In the genomic region with DNA sequence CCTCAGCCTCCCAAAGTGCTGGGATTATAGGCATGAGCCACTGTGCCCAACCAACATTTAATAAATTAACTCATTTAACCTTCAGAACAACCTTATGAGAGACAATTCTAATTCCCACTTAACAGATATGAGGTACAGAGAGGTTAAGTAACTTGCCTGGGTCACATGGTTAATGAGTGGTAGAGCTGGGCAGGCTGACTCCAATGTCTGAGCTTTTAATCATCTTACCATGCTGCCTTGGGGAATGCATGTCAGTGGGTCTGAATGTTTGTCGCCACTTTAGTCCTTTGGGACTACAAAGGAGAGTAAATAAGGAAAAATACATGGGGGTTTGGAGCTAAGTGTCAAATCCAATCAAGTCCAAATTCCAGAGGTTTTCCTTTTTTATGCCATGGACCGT, we compare ENCODE assay signal across 20 cellular contexts. TPM values are rescaled to one million over a fixed set of nuclear protein-coding genes. Genes with fewer than 3 reads are reported as not detected.
A peak's percentile ranks its signal among the peaks of the same experiment; 100 is the strongest.
DNase-seq lines count a peak whose midpoint lies in the region; ATAC-seq and TF ChIP-seq lines count a peak whose summit lies in the region.
"Had no signal": no experiment of that assay in that cellular context is flagged by ENCODE, and none has a peak within 500 bp of the region (broad histone marks: within the 10 kb centered on the region; RNA-seq: fewer than 3 reads in every experiment).

No MANE protein-coding gene starts in this region.

- H3K79me2 ChIP-seq in trophoblast cell (ENCODE audit: control insufficient read depth, insufficient read depth, low read length, poor library complexity) = no peaks in the 10 kb centered on the region
- no peaks in the 10 kb centered on the region for H3K79me2 ChIP-seq in H9 (ENCODE audit: insufficient read depth, low read length)

- no peak overlapping the region for H3K56ac ChIP-seq in H9 (ENCODE audit: insufficient read length, low read depth, low read length)

- H3K9ac ChIP-seq in trophoblast cell (ENCODE audit: low read length) = no peak overlapping the region
- no peak overlapping the region for H3K9ac ChIP-seq in H9 (ENCODE audit: extremely low read depth, insufficient read length, low read length)
- no peak overlapping the region for H3K9ac ChIP-seq in neuronal stem cell (ENCODE audit: low read depth, low read length, poor library complexity)

- no peak overlapping the region for H4K12ac ChIP-seq in trophoblast cell (ENCODE audit: low read depth, low read length)

- H3K4me3 Mint-ChIP-seq in H9 = no peak overlapping the region
- no peak overlapping the region for H3K4me3 Mint-ChIP-seq in stimulated activated memory B cell treated with anti-CD40 and anti-IgM and Interleukin-4, amounts not matched to agents 10 μg/mL and 1 μg/mL and 100 μg/mL, for 72 hours

- H3K27me3 ChIP-seq in trophoblast cell (ENCODE audit: insufficient read depth, low read length) (no peaks in the 10 kb centered on the region), H9 (ENCODE audit: insufficient read depth, low read length) (no peaks in the 10 kb centered on the region), neuronal stem cell (ENCODE audit: control insufficient read depth in 3 of 3, insufficient read depth in 3 of 3, low read depth in 1 of 3, low read length in 3 of 3) (no peaks in the 10 kb centered on the region)

- H3K4me2 ChIP-seq in trophoblast cell (ENCODE audit: low read length) (no peak overlapping the region), H9 (ENCODE audit: insufficient read depth, insufficient read length, low read length) (no peak overlapping the region), neuronal stem cell (ENCODE audit: insufficient read depth, low read length, poor library complexity, severe bottlenecking) (no peak overlapping the region)

- no peaks in the 10 kb centered on the region for H4K20me1 ChIP-seq in H9 (ENCODE audit: control insufficient read depth, insufficient read depth, insufficient read length)

- H4K8ac ChIP-seq in trophoblast cell (ENCODE audit: low read depth, low read length) (no peak overlapping the region), H9 (replicated peaks; ENCODE audit: insufficient read length, low read depth, low read length) (no peak overlapping the region), neuronal stem cell (ENCODE audit: low read depth, low read length) (no peak overlapping the region)

- H2BK20ac ChIP-seq in H9 (ENCODE audit: low read depth, low read length, poor library complexity, severe bottlenecking) = no peak overlapping the region

- DNase-seq in D341Med (ENCODE audit: low spot score) (peak; percentile 77), M059J (ENCODE audit: low read depth) (peak; percentile 30), amniotic epithelial cell (ENCODE audit: low read depth) (peak; percentile 72), trophoblast cell (peak; percentile 5 to 54), AG08395 (ENCODE audit: low spot score) (no peak), H9 (no peak), neuronal stem cell (ENCODE audit: low spot score) (no peak)
- DNase-seq: 8988T; DMS79; KG1; NCI-H1092 treated with DMSO at 0.1 percent for 48 hours; NCI-H1436 treated with DMSO at 0.1 percent for 48 hours; NCI-H1930; NCI-H510A; NK-92 treated with Interleukin-12 subunit alpha and Interleukin-12 subunit beta, amount 100 ng/mL, for 24 hours; SHP77 treated with DMSO at 0.1 percent for 48 hours had no signal

- no peak overlapping the region for H3K23ac ChIP-seq in trophoblast cell (ENCODE audit: low read length)
- H3K23ac ChIP-seq in H9 (ENCODE audit: insufficient read length, low read depth, low read length) = no peak overlapping the region
- no peak overlapping the region for H3K23ac ChIP-seq in neuronal stem cell (ENCODE audit: low read depth, low read length, poor library complexity)

- H2BK12ac ChIP-seq in trophoblast cell (ENCODE audit: low read length) = no peak overlapping the region
- no peak overlapping the region for H2BK12ac ChIP-seq in H9 (ENCODE audit: insufficient read length, low read depth, low read length)
- H2BK12ac ChIP-seq in neuronal stem cell (ENCODE audit: low read length) = no peak overlapping the region

- H3K9me3 Mint-ChIP-seq in H9 = peaks cover 3 to 6% of the 10 kb centered on the region in 2 experiments; a peak in 3 of 5 replicates
- no peaks in the 10 kb centered on the region for H3K9me3 Mint-ChIP-seq in stimulated activated memory B cell treated with anti-CD40 and anti-IgM and Interleukin-4, amounts not matched to agents 10 μg/mL and 1 μg/mL and 100 μg/mL, for 72 hours

- H2AK5ac ChIP-seq in trophoblast cell (ENCODE audit: low read length) (no peak overlapping the region), H9 (ENCODE audit: insufficient read length, low read length) (no peak overlapping the region), neuronal stem cell (ENCODE audit: low read depth, low read length) (no peak overlapping the region)

- no peak overlapping the region for H3T11ph ChIP-seq in H9 (ENCODE audit: low read length)

- H2AFZ ChIP-seq in trophoblast cell (ENCODE audit: insufficient read depth, low read length, poor library complexity) (no peak overlapping the region), H9 (ENCODE audit: low read length) (no peak overlapping the region), neuronal stem cell (ENCODE audit: low read length) (no peak overlapping the region)

- H3K23me2 ChIP-seq in H9 (ENCODE audit: insufficient read length, low read depth, low read length, poor library complexity, severe bottlenecking) = no peaks in the 10 kb centered on the region

- H3K36me3 Mint-ChIP-seq in H9 (ENCODE audit: insufficient read depth in 1 of 3, low read depth in 3 of 3) = peaks cover 3 to 13% (median 9%) of the 10 kb centered on the region in 3 experiments
- H3K36me3 Mint-ChIP-seq in stimulated activated memory B cell treated with anti-CD40 and anti-IgM and Interleukin-4, amounts not matched to agents 10 μg/mL and 1 μg/mL and 100 μg/mL, for 72 hours = peaks cover 9% of the 10 kb centered on the region

- no CpG with 5 or more reads among the region's 2 CpGs for WGBS in trophoblast cell (ENCODE audit: extremely low coverage, insufficient coverage, insufficient read length)
- no CpG with 5 or more reads among the region's 2 CpGs for WGBS in H9 (ENCODE audit: extremely low coverage, insufficient read length, low lambda C conversion rate)
- WGBS in neuronal stem cell (ENCODE audit: extremely low coverage in 2 of 2, insufficient read length in 2 of 2, insufficient replicate concordance in 1 of 2), 2 donors = no CpG with 5 or more reads among the region's 2 CpGs

- no peak overlapping the region for H3K14ac ChIP-seq in trophoblast cell (ENCODE audit: low read length)
- no peak overlapping the region for H3K14ac ChIP-seq in H9 (ENCODE audit: insufficient read depth, low read length)
- no peak overlapping the region for H3K14ac ChIP-seq in neuronal stem cell (ENCODE audit: low read length)

- TF ChIP-seq CTCF in H9 (conservative IDR thresholded peaks at IDR 0.05) = no peak

- no peaks in the 10 kb centered on the region for H3K27me3 Mint-ChIP-seq in H9 (ENCODE audit: low read depth)
- no peaks in the 10 kb centered on the region for H3K27me3 Mint-ChIP-seq in stimulated activated memory B cell treated with anti-CD40 and anti-IgM and Interleukin-4, amounts not matched to agents 10 μg/mL and 1 μg/mL and 100 μg/mL, for 72 hours

- no peak overlapping the region for H2BK15ac ChIP-seq in H9 (ENCODE audit: low read depth, low read length)
- no peak overlapping the region for H2BK15ac ChIP-seq in neuronal stem cell (ENCODE audit: low read length)

- ATAC-seq in stimulated activated memory B cell treated with anti-CD40 and anti-IgM and Interleukin-4, amounts not matched to agents 10 μg/mL and 1 μg/mL and 100 μg/mL, for 72 hours = no peak

- no peak overlapping the region for H3K4ac ChIP-seq in trophoblast cell (ENCODE audit: low read depth, low read length)
- no peak overlapping the region for H3K4ac ChIP-seq in H9 (ENCODE audit: low read depth, low read length)
- H3K4ac ChIP-seq in neuronal stem cell (ENCODE audit: low read length) = no peak overlapping the region

- H3K9me3 ChIP-seq in trophoblast cell (ENCODE audit: insufficient read depth, low read depth, low read length) (no peaks in the 10 kb centered on the region), H9 (ENCODE audit: control insufficient read depth, low read depth, low read length) (no peaks in the 10 kb centered on the region), neuronal stem cell (replicated peaks in 1 of 2; ENCODE audit: control insufficient read depth in 2 of 2, insufficient read depth in 1 of 2, low read depth in 1 of 2, low read length in 2 of 2) (peaks cover 5 to 8% of the 10 kb centered on the region in 2 donors)

- H3K4me1 ChIP-seq in trophoblast cell (ENCODE audit: control insufficient read depth in 1 of 2, insufficient read depth in 2 of 2, low read length in 2 of 2) = no peaks in the 10 kb centered on the region
- no peaks in the 10 kb centered on the region for H3K4me1 ChIP-seq in H9 (ENCODE audit: insufficient read depth, low read length)
- no peaks in the 10 kb centered on the region for H3K4me1 ChIP-seq in neuronal stem cell (ENCODE audit: control insufficient read depth in 2 of 2, insufficient read depth in 1 of 2, low read depth in 1 of 2, low read length in 2 of 2)

- H3K4me3 ChIP-seq in trophoblast cell (ENCODE audit: low read depth, low read length) = no peak overlapping the region
- H3K4me3 ChIP-seq in neuronal stem cell (ENCODE audit: low read length in 2 of 2) = no peak overlapping the region
- H3K4me3 ChIP-seq: SK-N-MC had no signal

- no peak overlapping the region for H4K91ac ChIP-seq in trophoblast cell (ENCODE audit: low read depth, low read length)
- H4K91ac ChIP-seq in H9 (ENCODE audit: insufficient read length, low read depth, low read length) = no peak overlapping the region
- H4K91ac ChIP-seq in neuronal stem cell (ENCODE audit: low read depth, low read length, poor library complexity) = no peak overlapping the region

- H3K27ac ChIP-seq in trophoblast cell (ENCODE audit: low read depth, low read length) (no peak overlapping the region), H9 (ENCODE audit: insufficient read length, low read depth, low read length) (no peak overlapping the region), neuronal stem cell (replicated peaks; ENCODE audit: low read length) (no peak overlapping the region)
- H3K27ac ChIP-seq: C4-2B, RWPE1, SK-N-MC had no signal

- H3K27ac Mint-ChIP-seq in H9 = no peak overlapping the region
- H3K27ac Mint-ChIP-seq in stimulated activated memory B cell treated with anti-CD40 and anti-IgM and Interleukin-4, amounts not matched to agents 10 μg/mL and 1 μg/mL and 100 μg/mL, for 72 hours = no peak overlapping the region

- H3K18ac ChIP-seq in trophoblast cell (ENCODE audit: low read length) (no peak overlapping the region), H9 (ENCODE audit: insufficient read length, low read depth, low read length) (no peak overlapping the region), neuronal stem cell (ENCODE audit: low read length) (no peak overlapping the region)

- H3K36me3 ChIP-seq in trophoblast cell (ENCODE audit: control insufficient read depth in 1 of 2, insufficient read depth in 2 of 2, low read length in 2 of 2) (no peaks in the 10 kb centered on the region), neuronal stem cell (replicated peaks in 1 of 2; ENCODE audit: control insufficient read depth in 2 of 2, insufficient read depth in 2 of 2, low read length in 2 of 2) (no peaks in the 10 kb centered on the region)

- peaks cover 0 to 5% of the 10 kb centered on the region in 2 experiments; a peak in 2 of 4 replicates for H3K4me1 Mint-ChIP-seq in H9
- no peaks in the 10 kb centered on the region for H3K4me1 Mint-ChIP-seq in stimulated activated memory B cell treated with anti-CD40 and anti-IgM and Interleukin-4, amounts not matched to agents 10 μg/mL and 1 μg/mL and 100 μg/mL, for 72 hours

- H3K79me1 ChIP-seq in trophoblast cell (ENCODE audit: low read length) (no peaks in the 10 kb centered on the region), H9 (ENCODE audit: insufficient read depth, low read depth, low read length, poor library complexity, severe bottlenecking) (no peaks in the 10 kb centered on the region), neuronal stem cell (ENCODE audit: low read depth, low read length) (no peaks in the 10 kb centered on the region)

- H2BK5ac ChIP-seq in trophoblast cell (ENCODE audit: low read depth, low read length, poor library complexity) = no peak overlapping the region
- H2BK5ac ChIP-seq in H9 (ENCODE audit: insufficient read length, low read length) = no peak overlapping the region
- H2BK5ac ChIP-seq in neuronal stem cell (ENCODE audit: low read length) = no peak overlapping the region

- no peak overlapping the region for H4K5ac ChIP-seq in H9 (ENCODE audit: insufficient read length, low read depth, low read length)

- H2BK120ac ChIP-seq in trophoblast cell (ENCODE audit: insufficient read depth, low read length, poor library complexity) (no peak overlapping the region), H9 (ENCODE audit: low read depth, low read length, poor library complexity, severe bottlenecking) (no peak overlapping the region), neuronal stem cell (ENCODE audit: low read depth, low read length) (no peak overlapping the region)

RNA-seq across cellular contexts. Expression of a gene that starts 11.2 kb away (rescaled TPM):
- 23.3 and 29.8 TPM in 2 replicates for total RNA-seq in M059J (2014; rRNA removed; shearing (Covaris generic))
- 145 and 149 TPM in 2 replicates for polyA plus RNA-seq in trophoblast cell (2013)
- total RNA-seq in H9 (2021) = 75.8 and 82.6 TPM in 2 replicates
- polyA plus RNA-seq in neuronal stem cell (2013, experiment 1 of 2) = 31.2 TPM
- 32.8 TPM for polyA plus RNA-seq in neuronal stem cell (2013, experiment 2 of 2)

RNA-seq across cellular contexts. Expression of a gene that starts 57.5 kb away (rescaled TPM):
- total RNA-seq in M059J (2014; rRNA removed; shearing (Covaris generic)) = 126 and 173 TPM in 2 replicates
- polyA plus RNA-seq in trophoblast cell (2013) = 329 and 350 TPM in 2 replicates
- 29.1 and 33.0 TPM in 2 replicates for total RNA-seq in H9 (2021)
- polyA plus RNA-seq in neuronal stem cell (2013, experiment 1 of 2) = 92.6 TPM
- 91.6 TPM for polyA plus RNA-seq in neuronal stem cell (2013, experiment 2 of 2)

Comparison
In these comparisons a context has a peak if more than half of its experiments do, and no peak if none do; other contexts are left out.
1. DNase-seq: peak in D341Med (single experiment), M059J (single experiment), amniotic epithelial cell (single experiment) and trophoblast cell (2 of 2); none in AG08395 (single experiment), H9 (single experiment) and neuronal stem cell (single experiment).